Comparison of ENCODE assay signal across 15 cellular contexts in the genomic region with DNA sequence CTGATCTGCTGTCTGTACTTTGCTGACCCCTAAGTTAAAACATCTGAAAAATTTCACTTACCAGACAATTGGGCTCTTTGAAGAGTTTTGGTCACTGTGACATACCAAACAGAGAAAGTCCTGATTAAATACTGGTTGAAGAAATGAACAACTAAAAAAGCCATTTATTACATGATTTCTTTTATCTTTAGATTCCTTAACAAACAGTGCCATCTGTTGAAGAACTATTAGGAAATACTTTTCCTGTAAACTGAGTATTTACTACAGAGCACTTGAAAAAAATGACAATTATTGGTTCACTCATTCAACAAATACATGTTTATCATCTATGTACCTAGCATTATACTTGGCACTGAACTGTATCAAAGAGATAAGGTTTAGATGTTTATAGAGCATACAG. TPM values are rescaled to one million over a fixed set of nuclear protein-coding genes. Genes with fewer than 3 reads are reported as not detected.
DNase-seq lines count a peak whose midpoint lies in the region; ATAC-seq, FAIRE-seq and TF ChIP-seq lines count a peak whose summit lies in the region.
"Had no signal": no experiment of that assay in that cellular context is flagged by ENCODE, and none has a peak within 500 bp of the region (broad histone marks: within the 10 kb centered on the region; RNA-seq: fewer than 3 reads in every experiment).

No MANE protein-coding gene starts in this region.

- H3K27ac ChIP-seq in A549 (no peak overlapping the region), Panc1 (ENCODE audit: low read length) (no peak overlapping the region), tibial nerve (peak overlapping the region in 2 of 4 donors; percentile 9 to 17), WERI-Rb-1 (no peak overlapping the region)
- H3K27ac ChIP-seq: body of pancreas had no signal

- H3K4me2 ChIP-seq in A549, result peak overlapping the region; percentile 67
- H3K4me2 ChIP-seq: GM23338 had no signal

- peak; percentile 74 for FAIRE-seq in A549 (lab: Jason Lieb, UNC)
- FAIRE-seq: keratinocyte, small intestine had no signal

- no peak for TF ChIP-seq EP300 in A549 (IDR thresholded peaks at IDR 0.05)
- TF ChIP-seq EP300 in tibial nerve (IDR thresholded peaks at IDR 0.05), result no peak

- in situ Hi-C loops in Panc1 (cut with HindIII; ENCODE audit: low pct_unique_long_range_greater_than_20kb, low sequenced_read_pairs), result no loop called here

- peak; percentile 68 to 74; a peak in 5 of 6 replicates for ATAC-seq in A549
- no peak for ATAC-seq in Panc1
- ATAC-seq in HG03520 (IDR thresholded peaks at IDR 0.05; ENCODE audit: unreplicated experiment), result no peak
- ATAC-seq in GM19452 (IDR thresholded peaks at IDR 0.05; ENCODE audit: unreplicated experiment), result no peak
- ATAC-seq: body of pancreas; GM23338; naive thymus-derived CD8-positive, alpha-beta T cell had no signal

- H3K9me3 ChIP-seq in A549 (no peaks in the 10 kb centered on the region), Panc1 (ENCODE audit: control insufficient read depth, insufficient read depth, low read depth, low read length) (no peaks in the 10 kb centered on the region), tibial nerve (peaks cover 0 to 2% (median 0%) of the 10 kb centered on the region in 4 donors), WERI-Rb-1 (ENCODE audit: severe bottlenecking) (no peaks in the 10 kb centered on the region)
- H3K9me3 ChIP-seq: body of pancreas had no signal

- H3K36me3 ChIP-seq in Panc1 (ENCODE audit: control insufficient read depth, insufficient read depth, low read length) (no peaks in the 10 kb centered on the region), tibial nerve (no peaks in the 10 kb centered on the region), WERI-Rb-1 (no peaks in the 10 kb centered on the region)

- peak; percentile 71 to 77 for TF ChIP-seq RAD21 in A549 (conservative IDR thresholded peaks at IDR 0.05 in 1 of 2, IDR thresholded peaks at IDR 0.05 in 1 of 2)

- CTCF ChIA-PET in A549 (lab: Yijun Ruan, JAX), result interaction anchor here (0.9 to 3.2 kb wide), 5 partner anchors 13 to 900 kb away, joined by 3 to 15 read pairs (median 3); no protein-coding TSS in a partner anchor
- CTCF ChIA-PET in Panc1 (lab: Charles Lee), result interaction anchor here (1.1 kb wide), 1 partner anchor 141 kb away, joined by 3 read pairs; no protein-coding TSS in a partner anchor

- POLR2A ChIA-PET in A549 (lab: Yijun Ruan, JAX), result no interaction called here
- POLR2A ChIA-PET in Panc1 (lab: Charles Lee), result no interaction called here

- TF ChIP-seq POLR2A in A549 (IDR thresholded peaks at IDR 0.05; ENCODE audit: low read length) (no peak), tibial nerve (IDR thresholded peaks at IDR 0.05) (no peak)

- H3K4me1 ChIP-seq in A549, result peaks cover 14% of the 10 kb centered on the region
- no peaks in the 10 kb centered on the region for H3K4me1 ChIP-seq in Panc1 (ENCODE audit: control insufficient read depth, insufficient read depth, low read length)
- peaks cover 0 to 9% (median 0%) of the 10 kb centered on the region in 4 donors for H3K4me1 ChIP-seq in tibial nerve
- H3K4me1 ChIP-seq: body of pancreas had no signal

- H3K27me3 ChIP-seq in Panc1 (ENCODE audit: control insufficient read depth, insufficient read depth, low read length) (no peaks in the 10 kb centered on the region), tibial nerve (no peaks in the 10 kb centered on the region), WERI-Rb-1 (ENCODE audit: insufficient read depth, low read depth, severe bottlenecking) (peaks cover 27% of the 10 kb centered on the region)
- H3K27me3 ChIP-seq: body of pancreas had no signal

- no TSS peak for BruUV-seq in Panc1 (replicated peaks; lab: Mats Ljungman, UMichigan)

- peak; percentile 54 for TF ChIP-seq CTCF in A549 (IDR thresholded peaks at IDR 0.05)
- peak; percentile 27; the same call in 1 of the 2 replicates for TF ChIP-seq CTCF in Panc1 (IDR thresholded peaks at IDR 0.05)
- peak in 1 of 5 experiments; percentile 10 for TF ChIP-seq CTCF in tibial nerve (IDR thresholded peaks at IDR 0.05)
- TF ChIP-seq CTCF in WERI-Rb-1 (IDR thresholded peaks at IDR 0.05; ENCODE audit: low read depth, low read length), result no peak

- DNase-seq in A549 (ENCODE audit: low read depth in 1 of 2, low spot score in 1 of 2) (no peak), ELR (ENCODE audit: low read depth) (peak; percentile 46), Panc1 (ENCODE audit: low read depth, low spot score) (no peak), fibroblast of gingiva (ENCODE audit: low read depth) (peak; percentile 23), tibial nerve (ENCODE audit: low spot score in 2 of 2) (no peak), WERI-Rb-1 (no peak)
- DNase-seq: activated T-cell treated with anti-CD3 and anti-CD28 coated beads, Interleukin-2, amount 50 U/mL, for 24 hours; body of pancreas; CD4-positive, CD25-positive, alpha-beta regulatory T cell; naive thymus-derived CD8-positive, alpha-beta T cell; small intestine had no signal

- no peak overlapping the region for H3K4me3 ChIP-seq in A549
- no peak overlapping the region for H3K4me3 ChIP-seq in Panc1 (ENCODE audit: low read depth in 2 of 2, low read length in 2 of 2)
- no peak overlapping the region for H3K4me3 ChIP-seq in tibial nerve
- H3K4me3 ChIP-seq in WERI-Rb-1 (ENCODE audit: low read depth, low read length), result no peak overlapping the region
- H3K4me3 ChIP-seq: body of pancreas, GM23338 had no signal

- intact Hi-C loops in Panc1 (cut with micrococcal nuclease; ENCODE audit: unreplicated experiment), result no loop called here

TF ChIP-seq in A549, 52 proteins besides CTCF, POLR2A, EP300 and RAD21:
- TF ChIP-seq ESRRA (IDR thresholded peaks at IDR 0.05; ENCODE audit: borderline replicate concordance, low read length) (no peak), SMC3 (IDR thresholded peaks at IDR 0.05) (peak; percentile 46; the same call in 2 of the 3 replicates), RARB (CRISPR knock-in tag; IDR thresholded peaks at IDR 0.05) (no peak)
TF ChIP-seq in A549: peak in this region for 1.

RNA-seq across cellular contexts. Expression of a gene that starts 6.5 kb away (rescaled TPM):
- polyA plus RNA-seq in A549 (2011; rRNA removed), result 51.5 and 67.6 TPM in 2 replicates
- polyA plus RNA-seq in A549 (2012; cell fraction: cytosol; rRNA removed), result 7.6 and 9.3 TPM in 2 replicates
- polyA plus RNA-seq in A549 (2012; cell fraction: nucleus; rRNA removed), result 7.0 and 11.4 TPM in 2 replicates
- 25.1 to 26.5 TPM (median 26.3 TPM) in 3 replicates for polyA plus RNA-seq in A549 (2017; fragmentation: RNase III; extraction: RNeasy Plus Mini Kit Qiagen cat#74134 plus additional on column Dnase treatment)
- polyA minus RNA-seq in A549 (2011; rRNA and poly(A)+ RNA removed), result 33.5 and 39.9 TPM in 2 replicates
- 44.7 TPM for total RNA-seq in Panc1 (2021; ENCODE audit: unreplicated experiment)
- polyA plus RNA-seq in Panc1 (2012; ENCODE audit: insufficient read length), result 16.0 TPM
- 100 to 1,000 TPM in 1 of 4 donors, 10 to 100 TPM in 3; 60.9 to 119 (median 79.9) TPM for total RNA-seq in tibial nerve

RNA-seq across cellular contexts. Expression of a gene that starts 16.7 kb away (rescaled TPM):
- polyA plus RNA-seq in A549 (2011; rRNA removed) (25.2 and 28.1 TPM in 2 replicates), A549 (2017; fragmentation: RNase III; extraction: RNeasy Plus Mini Kit Qiagen cat#74134 plus additional on column Dnase treatment) (2.4 to 2.8 TPM (median 2.8 TPM) in 3 replicates)
- 2.2 and 2.6 TPM in 2 replicates for polyA plus RNA-seq in A549 (2012; cell fraction: cytosol; rRNA removed)
- 2.1 and 3.1 TPM in 2 replicates for polyA plus RNA-seq in A549 (2012; cell fraction: nucleus; rRNA removed)
- polyA minus RNA-seq in A549 (2011; rRNA and poly(A)+ RNA removed), result 12.6 and 13.9 TPM in 2 replicates
- total RNA-seq in Panc1 (2021; ENCODE audit: unreplicated experiment) (2.2 TPM), tibial nerve (10 to 100 TPM in 2 of 4 donors, 1 to 10 TPM in 2; 7.2 to 12.2 (median 10.2) TPM)
- 2.1 TPM for polyA plus RNA-seq in Panc1 (2012; ENCODE audit: insufficient read length)
- total RNA-seq: CD4-positive, CD25-positive, alpha-beta regulatory T cell had no signal
- polyA plus RNA-seq: CD4-positive, CD25-positive, alpha-beta regulatory T cell; naive thymus-derived CD8-positive, alpha-beta T cell had no signal

Comparison
In these comparisons a context has a peak if more than half of its experiments do, and no peak if none do; other contexts are left out.
1. ATAC-seq: peak in A549 (2 of 2); none in Panc1 (single experiment), HG03520 (single experiment) and GM19452 (single experiment).
2. DNase-seq: peak in ELR (single experiment) and fibroblast of gingiva (single experiment); none in A549 (0 of 2), Panc1 (single experiment), tibial nerve (0 of 2) and WERI-Rb-1 (single experiment).